ENCODE assay signal across 1 cellular context in the genomic region with DNA sequence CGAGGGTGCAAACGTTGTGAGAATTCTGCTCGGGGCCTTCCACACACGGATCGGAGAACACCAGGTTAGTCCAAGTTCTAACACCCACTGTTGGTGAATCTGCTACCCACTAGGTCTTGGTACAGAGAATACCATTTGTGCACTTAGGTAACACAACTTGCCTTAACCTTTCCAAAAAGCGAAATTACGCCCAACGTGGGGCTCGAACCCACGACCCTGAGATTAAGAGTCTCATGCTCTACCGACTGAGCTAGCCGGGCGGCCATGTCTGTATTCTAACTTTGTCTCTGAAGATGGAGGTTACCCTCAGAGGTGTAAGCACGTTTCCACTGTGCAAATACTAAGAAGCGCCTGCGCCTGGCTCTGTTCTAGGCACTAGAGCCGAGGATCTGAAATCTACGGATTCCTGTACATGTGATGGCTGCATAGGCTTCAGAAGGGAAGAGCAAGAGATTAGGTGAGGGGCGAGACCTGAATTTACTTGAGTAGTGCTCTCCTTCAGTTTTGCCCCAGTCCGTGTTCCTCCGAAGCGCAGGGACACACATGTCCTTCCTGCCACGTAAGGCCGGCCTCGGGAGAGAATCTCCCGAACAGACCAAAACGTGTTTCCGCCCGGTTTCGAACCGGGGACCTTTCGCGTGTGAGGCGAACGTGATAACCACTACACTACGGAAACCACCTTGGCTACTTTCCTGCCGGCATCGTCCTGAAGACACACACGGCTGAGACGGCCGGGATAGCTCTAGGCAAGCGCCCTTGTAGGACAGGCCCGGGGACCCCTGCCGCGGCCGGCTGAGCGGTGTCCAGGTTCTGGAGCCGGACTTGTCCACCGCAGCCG.
A peak's percentile ranks its signal among the peaks of the same experiment; 100 is the strongest.
TF ChIP-seq lines count a peak whose summit lies in the region.

No MANE protein-coding gene starts in this region.

TF ChIP-seq in HEK293, 187 proteins besides CTCF, POLR2A, EP300 and RAD21 (continued from another document and continues in another):
- TF ChIP-seq ZNF624 (tag by site-specific recombination; IDR thresholded peaks at IDR 0.05), result 0 out of 2 replicates have a peak, but pooled peaks have one; percentile 61
- TF ChIP-seq, protein P1, sequence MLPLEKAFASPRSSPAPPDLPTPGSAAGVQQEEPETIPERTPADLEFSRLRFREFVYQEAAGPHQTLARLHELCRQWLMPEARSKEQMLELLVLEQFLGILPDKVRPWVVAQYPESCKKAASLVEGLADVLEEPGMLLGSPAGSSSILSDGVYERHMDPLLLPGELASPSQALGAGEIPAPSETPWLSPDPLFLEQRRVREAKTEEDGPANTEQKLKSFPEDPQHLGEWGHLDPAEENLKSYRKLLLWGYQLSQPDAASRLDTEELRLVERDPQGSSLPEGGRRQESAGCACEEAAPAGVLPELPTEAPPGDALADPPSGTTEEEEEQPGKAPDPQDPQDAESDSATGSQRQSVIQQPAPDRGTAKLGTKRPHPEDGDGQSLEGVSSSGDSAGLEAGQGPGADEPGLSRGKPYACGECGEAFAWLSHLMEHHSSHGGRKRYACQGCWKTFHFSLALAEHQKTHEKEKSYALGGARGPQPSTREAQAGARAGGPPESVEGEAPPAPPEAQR (tag by site-specific recombination; IDR thresholded peaks at IDR 0.05), result no peak; the same call in none of the 2 replicates
- TF ChIP-seq, protein P2, sequence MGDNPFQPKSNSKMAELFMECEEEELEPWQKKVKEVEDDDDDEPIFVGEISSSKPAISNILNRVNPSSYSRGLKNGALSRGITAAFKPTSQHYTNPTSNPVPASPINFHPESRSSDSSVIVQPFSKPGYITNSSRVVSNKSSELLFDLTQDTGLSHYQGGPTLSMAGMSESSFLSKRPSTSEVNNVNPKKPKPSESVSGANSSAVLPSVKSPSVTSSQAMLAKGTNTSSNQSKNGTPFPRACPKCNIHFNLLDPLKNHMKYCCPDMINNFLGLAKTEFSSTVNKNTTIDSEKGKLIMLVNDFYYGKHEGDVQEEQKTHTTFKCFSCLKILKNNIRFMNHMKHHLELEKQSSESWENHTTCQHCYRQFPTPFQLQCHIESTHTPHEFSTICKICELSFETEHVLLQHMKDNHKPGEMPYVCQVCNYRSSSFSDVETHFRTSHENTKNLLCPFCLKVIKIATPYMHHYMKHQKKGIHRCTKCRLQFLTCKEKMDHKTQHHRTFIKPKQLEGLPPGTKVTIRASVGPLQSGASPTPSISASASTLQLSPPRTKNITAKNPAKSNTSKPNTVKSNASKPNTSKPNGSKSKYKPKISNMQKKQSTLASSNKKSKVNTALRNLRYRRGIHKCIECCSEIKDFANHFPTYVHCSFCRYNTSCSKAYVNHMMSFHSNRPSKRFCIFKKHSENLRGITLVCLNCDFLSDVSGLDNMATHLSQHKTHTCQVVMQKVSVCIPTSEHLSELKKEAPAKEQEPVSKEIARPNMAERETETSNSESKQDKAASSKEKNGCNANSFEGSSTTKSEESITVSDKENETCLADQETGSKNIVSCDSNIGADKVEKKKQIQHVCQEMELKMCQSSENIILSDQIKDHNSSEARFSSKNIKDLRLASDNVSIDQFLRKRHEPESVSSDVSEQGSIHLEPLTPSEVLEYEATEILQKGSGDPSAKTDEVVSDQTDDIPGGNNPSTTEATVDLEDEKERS (tag by site-specific recombination; IDR thresholded peaks at IDR 0.05), result 0 out of 2 replicates have a peak, but pooled peaks have one; percentile 39
- TF ChIP-seq GLI2 (tag by site-specific recombination; IDR thresholded peaks at IDR 0.05; ENCODE audit: borderline replicate concordance, low read depth), result no peak
- TF ChIP-seq ZNF184 (tag by site-specific recombination; IDR thresholded peaks at IDR 0.05), result peak; percentile 73
- TF ChIP-seq, protein P3, sequence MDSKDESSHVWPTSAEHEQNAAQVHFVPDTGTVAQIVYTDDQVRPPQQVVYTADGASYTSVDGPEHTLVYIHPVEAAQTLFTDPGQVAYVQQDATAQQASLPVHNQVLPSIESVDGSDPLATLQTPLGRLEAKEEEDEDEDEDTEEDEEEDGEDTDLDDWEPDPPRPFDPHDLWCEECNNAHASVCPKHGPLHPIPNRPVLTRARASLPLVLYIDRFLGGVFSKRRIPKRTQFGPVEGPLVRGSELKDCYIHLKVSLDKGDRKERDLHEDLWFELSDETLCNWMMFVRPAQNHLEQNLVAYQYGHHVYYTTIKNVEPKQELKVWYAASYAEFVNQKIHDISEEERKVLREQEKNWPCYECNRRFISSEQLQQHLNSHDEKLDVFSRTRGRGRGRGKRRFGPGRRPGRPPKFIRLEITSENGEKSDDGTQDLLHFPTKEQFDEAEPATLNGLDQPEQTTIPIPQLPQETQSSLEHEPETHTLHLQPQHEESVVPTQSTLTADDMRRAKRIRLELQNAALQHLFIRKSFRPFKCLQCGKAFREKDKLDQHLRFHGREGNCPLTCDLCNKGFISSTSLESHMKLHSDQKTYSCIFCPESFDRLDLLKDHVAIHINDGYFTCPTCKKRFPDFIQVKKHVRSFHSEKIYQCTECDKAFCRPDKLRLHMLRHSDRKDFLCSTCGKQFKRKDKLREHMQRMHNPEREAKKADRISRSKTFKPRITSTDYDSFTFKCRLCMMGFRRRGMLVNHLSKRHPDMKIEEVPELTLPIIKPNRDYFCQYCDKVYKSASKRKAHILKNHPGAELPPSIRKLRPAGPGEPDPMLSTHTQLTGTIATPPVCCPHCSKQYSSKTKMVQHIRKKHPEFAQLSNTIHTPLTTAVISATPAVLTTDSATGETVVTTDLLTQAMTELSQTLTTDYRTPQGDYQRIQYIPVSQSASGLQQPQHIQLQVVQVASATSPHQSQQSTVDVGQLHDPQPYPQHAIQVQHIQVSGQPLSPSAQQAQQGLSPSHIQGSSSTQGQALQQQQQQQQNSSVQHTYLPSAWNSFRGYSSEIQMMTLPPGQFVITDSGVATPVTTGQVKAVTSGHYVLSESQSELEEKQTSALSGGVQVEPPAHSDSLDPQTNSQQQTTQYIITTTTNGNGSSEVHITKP (tag by site-specific recombination; IDR thresholded peaks at IDR 0.05), result peak; percentile 85
- TF ChIP-seq MYNN (tag by site-specific recombination; IDR thresholded peaks at IDR 0.05; ENCODE audit: borderline replicate concordance), result 0 out of 2 replicates have a peak, but pooled peaks have one; percentile 17
- TF ChIP-seq, protein P4, sequence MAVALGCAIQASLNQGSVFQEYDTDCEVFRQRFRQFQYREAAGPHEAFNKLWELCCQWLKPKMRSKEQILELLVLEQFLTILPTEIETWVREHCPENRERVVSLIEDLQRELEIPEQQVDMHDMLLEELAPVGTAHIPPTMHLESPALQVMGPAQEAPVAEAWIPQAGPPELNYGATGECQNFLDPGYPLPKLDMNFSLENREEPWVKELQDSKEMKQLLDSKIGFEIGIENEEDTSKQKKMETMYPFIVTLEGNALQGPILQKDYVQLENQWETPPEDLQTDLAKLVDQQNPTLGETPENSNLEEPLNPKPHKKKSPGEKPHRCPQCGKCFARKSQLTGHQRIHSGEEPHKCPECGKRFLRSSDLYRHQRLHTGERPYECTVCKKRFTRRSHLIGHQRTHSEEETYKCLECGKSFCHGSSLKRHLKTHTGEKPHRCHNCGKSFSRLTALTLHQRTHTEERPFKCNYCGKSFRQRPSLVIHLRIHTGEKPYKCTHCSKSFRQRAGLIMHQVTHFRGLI (tag by site-specific recombination; IDR thresholded peaks at IDR 0.05), result peak; percentile 10; the same call in 1 of the 2 replicates
- no peak for TF ChIP-seq ZNF114 (tag by site-specific recombination; IDR thresholded peaks at IDR 0.05)
- TF ChIP-seq, protein P5, sequence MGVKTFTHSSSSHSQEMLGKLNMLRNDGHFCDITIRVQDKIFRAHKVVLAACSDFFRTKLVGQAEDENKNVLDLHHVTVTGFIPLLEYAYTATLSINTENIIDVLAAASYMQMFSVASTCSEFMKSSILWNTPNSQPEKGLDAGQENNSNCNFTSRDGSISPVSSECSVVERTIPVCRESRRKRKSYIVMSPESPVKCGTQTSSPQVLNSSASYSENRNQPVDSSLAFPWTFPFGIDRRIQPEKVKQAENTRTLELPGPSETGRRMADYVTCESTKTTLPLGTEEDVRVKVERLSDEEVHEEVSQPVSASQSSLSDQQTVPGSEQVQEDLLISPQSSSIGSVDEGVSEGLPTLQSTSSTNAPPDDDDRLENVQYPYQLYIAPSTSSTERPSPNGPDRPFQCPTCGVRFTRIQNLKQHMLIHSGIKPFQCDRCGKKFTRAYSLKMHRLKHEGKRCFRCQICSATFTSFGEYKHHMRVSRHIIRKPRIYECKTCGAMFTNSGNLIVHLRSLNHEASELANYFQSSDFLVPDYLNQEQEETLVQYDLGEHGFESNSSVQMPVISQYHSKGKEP (tag by site-specific recombination; IDR thresholded peaks at IDR 0.05), result peak; percentile 54; the same call in 1 of the 2 replicates
- TF ChIP-seq ZNF19 (tag by site-specific recombination; IDR thresholded peaks at IDR 0.05; ENCODE audit: low read depth), result no peak
- TF ChIP-seq OSR2 (tag by site-specific recombination; IDR thresholded peaks at IDR 0.05), result no peak
- TF ChIP-seq ZNF701 (tag by site-specific recombination; IDR thresholded peaks at IDR 0.05), result no peak
- TF ChIP-seq ZNF792 (tag by site-specific recombination; IDR thresholded peaks at IDR 0.05), result peak; percentile 59; the same call in 1 of the 2 replicates
- peak; percentile 39; the same call in 1 of the 2 replicates for TF ChIP-seq KLF7 (tag by site-specific recombination; IDR thresholded peaks at IDR 0.05; ENCODE audit: borderline replicate concordance)
- TF ChIP-seq ZNF426 (tag by site-specific recombination; IDR thresholded peaks at IDR 0.05), result no peak
- TF ChIP-seq ZNF707 (tag by site-specific recombination; IDR thresholded peaks at IDR 0.05), result no peak
- peak; percentile 42; the same call in 1 of the 2 replicates for TF ChIP-seq ZNF785 (tag by site-specific recombination; IDR thresholded peaks at IDR 0.05)
- TF ChIP-seq ZNF843 (tag by site-specific recombination; IDR thresholded peaks at IDR 0.05), result peak; percentile 43; the same call in 1 of the 2 replicates
- TF ChIP-seq ZNF571 (tag by site-specific recombination; IDR thresholded peaks at IDR 0.05), result no peak
- TF ChIP-seq ZNF600 (tag by site-specific recombination; IDR thresholded peaks at IDR 0.05), result peak; percentile 98
- TF ChIP-seq, protein P6, sequence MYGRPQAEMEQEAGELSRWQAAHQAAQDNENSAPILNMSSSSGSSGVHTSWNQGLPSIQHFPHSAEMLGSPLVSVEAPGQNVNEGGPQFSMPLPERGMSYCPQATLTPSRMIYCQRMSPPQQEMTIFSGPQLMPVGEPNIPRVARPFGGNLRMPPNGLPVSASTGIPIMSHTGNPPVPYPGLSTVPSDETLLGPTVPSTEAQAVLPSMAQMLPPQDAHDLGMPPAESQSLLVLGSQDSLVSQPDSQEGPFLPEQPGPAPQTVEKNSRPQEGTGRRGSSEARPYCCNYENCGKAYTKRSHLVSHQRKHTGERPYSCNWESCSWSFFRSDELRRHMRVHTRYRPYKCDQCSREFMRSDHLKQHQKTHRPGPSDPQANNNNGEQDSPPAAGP (tag by site-specific recombination; IDR thresholded peaks at IDR 0.05), result peak; percentile 91
- TF ChIP-seq, protein P7, sequence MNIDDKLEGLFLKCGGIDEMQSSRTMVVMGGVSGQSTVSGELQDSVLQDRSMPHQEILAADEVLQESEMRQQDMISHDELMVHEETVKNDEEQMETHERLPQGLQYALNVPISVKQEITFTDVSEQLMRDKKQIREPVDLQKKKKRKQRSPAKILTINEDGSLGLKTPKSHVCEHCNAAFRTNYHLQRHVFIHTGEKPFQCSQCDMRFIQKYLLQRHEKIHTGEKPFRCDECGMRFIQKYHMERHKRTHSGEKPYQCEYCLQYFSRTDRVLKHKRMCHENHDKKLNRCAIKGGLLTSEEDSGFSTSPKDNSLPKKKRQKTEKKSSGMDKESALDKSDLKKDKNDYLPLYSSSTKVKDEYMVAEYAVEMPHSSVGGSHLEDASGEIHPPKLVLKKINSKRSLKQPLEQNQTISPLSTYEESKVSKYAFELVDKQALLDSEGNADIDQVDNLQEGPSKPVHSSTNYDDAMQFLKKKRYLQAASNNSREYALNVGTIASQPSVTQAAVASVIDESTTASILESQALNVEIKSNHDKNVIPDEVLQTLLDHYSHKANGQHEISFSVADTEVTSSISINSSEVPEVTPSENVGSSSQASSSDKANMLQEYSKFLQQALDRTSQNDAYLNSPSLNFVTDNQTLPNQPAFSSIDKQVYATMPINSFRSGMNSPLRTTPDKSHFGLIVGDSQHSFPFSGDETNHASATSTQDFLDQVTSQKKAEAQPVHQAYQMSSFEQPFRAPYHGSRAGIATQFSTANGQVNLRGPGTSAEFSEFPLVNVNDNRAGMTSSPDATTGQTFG (tag by site-specific recombination; IDR thresholded peaks at IDR 0.05; ENCODE audit: borderline replicate concordance), result no peak
- no peak for TF ChIP-seq ZNF248 (tag by site-specific recombination; IDR thresholded peaks at IDR 0.05)
- TF ChIP-seq ZNF777 (tag by site-specific recombination; IDR thresholded peaks at IDR 0.05; ENCODE audit: borderline replicate concordance), result peak; percentile 95
- peak; percentile 84 for TF ChIP-seq ZNF660 (tag by site-specific recombination; IDR thresholded peaks at IDR 0.05)
- no peak; the same call in 1 of the 2 replicates for TF ChIP-seq SCRT2 (tag by site-specific recombination; IDR thresholded peaks at IDR 0.05)
- no peak for TF ChIP-seq ZNF202 (tag by site-specific recombination; IDR thresholded peaks at IDR 0.05; ENCODE audit: borderline replicate concordance)
- peak; percentile 81 for TF ChIP-seq ZSCAN30 (tag by site-specific recombination; IDR thresholded peaks at IDR 0.05)
- TF ChIP-seq, protein P8, sequence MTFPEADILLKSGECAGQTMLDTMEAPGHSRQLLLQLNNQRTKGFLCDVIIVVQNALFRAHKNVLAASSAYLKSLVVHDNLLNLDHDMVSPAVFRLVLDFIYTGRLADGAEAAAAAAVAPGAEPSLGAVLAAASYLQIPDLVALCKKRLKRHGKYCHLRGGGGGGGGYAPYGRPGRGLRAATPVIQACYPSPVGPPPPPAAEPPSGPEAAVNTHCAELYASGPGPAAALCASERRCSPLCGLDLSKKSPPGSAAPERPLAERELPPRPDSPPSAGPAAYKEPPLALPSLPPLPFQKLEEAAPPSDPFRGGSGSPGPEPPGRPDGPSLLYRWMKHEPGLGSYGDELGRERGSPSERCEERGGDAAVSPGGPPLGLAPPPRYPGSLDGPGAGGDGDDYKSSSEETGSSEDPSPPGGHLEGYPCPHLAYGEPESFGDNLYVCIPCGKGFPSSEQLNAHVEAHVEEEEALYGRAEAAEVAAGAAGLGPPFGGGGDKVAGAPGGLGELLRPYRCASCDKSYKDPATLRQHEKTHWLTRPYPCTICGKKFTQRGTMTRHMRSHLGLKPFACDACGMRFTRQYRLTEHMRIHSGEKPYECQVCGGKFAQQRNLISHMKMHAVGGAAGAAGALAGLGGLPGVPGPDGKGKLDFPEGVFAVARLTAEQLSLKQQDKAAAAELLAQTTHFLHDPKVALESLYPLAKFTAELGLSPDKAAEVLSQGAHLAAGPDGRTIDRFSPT (tag by site-specific recombination; IDR thresholded peaks at IDR 0.05), result peak; percentile 87
- TF ChIP-seq, protein P9, sequence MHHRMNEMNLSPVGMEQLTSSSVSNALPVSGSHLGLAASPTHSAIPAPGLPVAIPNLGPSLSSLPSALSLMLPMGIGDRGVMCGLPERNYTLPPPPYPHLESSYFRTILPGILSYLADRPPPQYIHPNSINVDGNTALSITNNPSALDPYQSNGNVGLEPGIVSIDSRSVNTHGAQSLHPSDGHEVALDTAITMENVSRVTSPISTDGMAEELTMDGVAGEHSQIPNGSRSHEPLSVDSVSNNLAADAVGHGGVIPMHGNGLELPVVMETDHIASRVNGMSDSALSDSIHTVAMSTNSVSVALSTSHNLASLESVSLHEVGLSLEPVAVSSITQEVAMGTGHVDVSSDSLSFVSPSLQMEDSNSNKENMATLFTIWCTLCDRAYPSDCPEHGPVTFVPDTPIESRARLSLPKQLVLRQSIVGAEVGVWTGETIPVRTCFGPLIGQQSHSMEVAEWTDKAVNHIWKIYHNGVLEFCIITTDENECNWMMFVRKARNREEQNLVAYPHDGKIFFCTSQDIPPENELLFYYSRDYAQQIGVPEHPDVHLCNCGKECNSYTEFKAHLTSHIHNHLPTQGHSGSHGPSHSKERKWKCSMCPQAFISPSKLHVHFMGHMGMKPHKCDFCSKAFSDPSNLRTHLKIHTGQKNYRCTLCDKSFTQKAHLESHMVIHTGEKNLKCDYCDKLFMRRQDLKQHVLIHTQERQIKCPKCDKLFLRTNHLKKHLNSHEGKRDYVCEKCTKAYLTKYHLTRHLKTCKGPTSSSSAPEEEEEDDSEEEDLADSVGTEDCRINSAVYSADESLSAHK (tag by site-specific recombination; IDR thresholded peaks at IDR 0.05), result peak; percentile 18; the same call in 1 of the 2 replicates
